5 cellular contexts compared by ENCODE assay signal in the genomic region with DNA sequence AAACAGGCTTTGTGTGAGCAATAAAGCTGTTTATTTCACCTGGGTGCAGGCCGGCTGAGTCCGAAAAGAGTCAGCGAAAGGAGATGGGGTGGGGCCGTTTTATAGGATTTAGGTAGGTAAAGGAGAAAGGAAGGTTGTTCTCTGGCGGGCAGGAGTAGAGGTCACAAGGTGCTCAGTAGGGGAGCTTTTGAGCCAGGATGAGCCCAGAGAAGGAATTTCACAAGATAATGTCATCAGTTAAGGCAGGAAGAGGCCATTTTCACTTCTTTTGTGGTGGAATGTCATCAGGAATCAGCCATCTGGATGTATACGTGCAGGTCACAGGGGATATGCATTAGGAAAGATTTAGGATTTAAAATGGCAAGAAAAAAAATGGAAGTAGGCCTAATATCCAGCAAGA.
DNase-seq lines count a peak whose midpoint lies in the region; TF ChIP-seq lines count a peak whose summit lies in the region.
"Not testable (repeated sequence)": the region's sequence is repeated elsewhere in the genome, so short reads cannot be mapped to it uniquely, and the experiment has no call there.

No MANE protein-coding gene starts in this region.

- H3K27me3 Mint-ChIP-seq in H9 (ENCODE audit: low read depth); endodermal cell (ENCODE audit: insufficient read depth): not testable (repeated sequence)

- not testable (repeated sequence) for H2BK120ac ChIP-seq in H9 (ENCODE audit: low read depth, low read length, poor library complexity, severe bottlenecking)

- not testable (repeated sequence) for H2AK5ac ChIP-seq in H9 (ENCODE audit: insufficient read length, low read length)

- H3K27ac Mint-ChIP-seq in H9, result peak overlapping the region; percentile 62 to 89 (median 64); a peak in 6 of 7 replicates
- peak overlapping the region; percentile 92 for H3K27ac Mint-ChIP-seq in endodermal cell

- H3K14ac ChIP-seq in H9 (ENCODE audit: insufficient read depth, low read length), result not testable (repeated sequence)

- H2BK12ac ChIP-seq in H9 (ENCODE audit: insufficient read length, low read depth, low read length), result not testable (repeated sequence)

- H3K23me2 ChIP-seq in H9 (ENCODE audit: insufficient read length, low read depth, low read length, poor library complexity, severe bottlenecking), result not testable (repeated sequence)

- not testable (repeated sequence) for TF ChIP-seq POLR2A in breast epithelium (IDR thresholded peaks at IDR 0.05)

- not testable (repeated sequence) for H2BK20ac ChIP-seq in H9 (ENCODE audit: low read depth, low read length, poor library complexity, severe bottlenecking)

- not testable (repeated sequence) for H3T11ph ChIP-seq in H9 (ENCODE audit: low read length)

- H3K27ac ChIP-seq in H9 (ENCODE audit: insufficient read length, low read depth, low read length) (peak overlapping the region; percentile 26), HUES64 (ENCODE audit: low read depth, low read length) (peak overlapping the region; percentile 69), breast epithelium (peak overlapping the region; percentile 78 to 84)
- H3K27ac ChIP-seq in endodermal cell (ENCODE audit: low read depth, low read length), result not testable (repeated sequence)

- no CpG with 5 or more reads among the region's 6 CpGs for WGBS in H9 (ENCODE audit: extremely low coverage, insufficient read length, low lambda C conversion rate)
- 28% methylated on average over 6 of the region's 6 CpGs for WGBS in HUES64
- WGBS in endodermal cell (ENCODE audit: insufficient coverage in 1 of 2, insufficient read length in 1 of 2), 2 experiments, result 28 to 30% methylated on average over 4 to 6 of the region's 6 CpGs

- not testable (repeated sequence) for H4K8ac ChIP-seq in H9 (replicated peaks; ENCODE audit: insufficient read length, low read depth, low read length)

- not testable (repeated sequence) for H3K4ac ChIP-seq in H9 (ENCODE audit: low read depth, low read length)

- H3K9ac ChIP-seq in H9 (ENCODE audit: extremely low read depth, insufficient read length, low read length); endodermal cell (ENCODE audit: extremely low read depth, low read length, poor library complexity, severe bottlenecking): not testable (repeated sequence)
- 0 out of 2 replicates have a peak overlapping the region, but pooled peaks have one; percentile 15 for H3K9ac ChIP-seq in HUES64 (ENCODE audit: low read depth, low read length)

- not testable (repeated sequence) for H3K79me2 ChIP-seq in H9 (ENCODE audit: insufficient read depth, low read length)

- not testable (repeated sequence) for H2AFZ ChIP-seq in H9 (ENCODE audit: low read length)

- H3K56ac ChIP-seq in H9 (ENCODE audit: insufficient read length, low read depth, low read length), result not testable (repeated sequence)

- not testable (repeated sequence) for H3K4me2 ChIP-seq in H9 (ENCODE audit: insufficient read depth, insufficient read length, low read length)

- not testable (repeated sequence) for H3K36me3 ChIP-seq in HUES64 (ENCODE audit: insufficient read depth, low read length); breast epithelium; endodermal cell (ENCODE audit: control insufficient read depth, insufficient read depth, low read length)

- not testable (repeated sequence) for H3K9me3 ChIP-seq in H9 (ENCODE audit: control insufficient read depth, low read depth, low read length); HUES64 (ENCODE audit: insufficient read depth, low read depth, low read length); breast epithelium; endodermal cell (ENCODE audit: control insufficient read depth, low read length)

- H4K91ac ChIP-seq in H9 (ENCODE audit: insufficient read length, low read depth, low read length), result not testable (repeated sequence)

- TF ChIP-seq CTCF in H9 (conservative IDR thresholded peaks at IDR 0.05); breast epithelium (IDR thresholded peaks at IDR 0.05); endodermal cell (conservative IDR thresholded peaks at IDR 0.05): not testable (repeated sequence)

- H3K4me3 ChIP-seq in HUES64 (ENCODE audit: low read length); endodermal cell (ENCODE audit: low read length): not testable (repeated sequence)
- peak overlapping the region in 2 of 3 donors; percentile 51 to 55 for H3K4me3 ChIP-seq in breast epithelium

- H3K4me1 Mint-ChIP-seq in H9, result peaks cover 26 to 29% of the 10 kb centered on the region in 2 experiments
- H3K4me1 Mint-ChIP-seq in endodermal cell, result peaks cover 24% of the 10 kb centered on the region

- H3K79me1 ChIP-seq in H9 (ENCODE audit: insufficient read depth, low read depth, low read length, poor library complexity, severe bottlenecking), result not testable (repeated sequence)

- H2BK5ac ChIP-seq in H9 (ENCODE audit: insufficient read length, low read length), result not testable (repeated sequence)

- not testable (repeated sequence) for H3K18ac ChIP-seq in H9 (ENCODE audit: insufficient read length, low read depth, low read length)

- not testable (repeated sequence) for H4K20me1 ChIP-seq in H9 (ENCODE audit: control insufficient read depth, insufficient read depth, insufficient read length)

- not testable (repeated sequence) for H3K9me3 Mint-ChIP-seq in H9
- peaks cover 17% of the 10 kb centered on the region for H3K9me3 Mint-ChIP-seq in endodermal cell

- peak; percentile 70 for DNase-seq in H9
- DNase-seq in breast epithelium (ENCODE audit: low spot score in 2 of 2), result not testable (repeated sequence)
- peak; percentile 83 for DNase-seq in endodermal cell
- DNase-seq in iPS DF 19.7 (ENCODE audit: low read depth, low spot score), result peak; percentile 59

- H3K4me3 Mint-ChIP-seq in H9, result not testable (repeated sequence)
- H3K4me3 Mint-ChIP-seq in endodermal cell, result peak overlapping the region; percentile 13

- H3K4me1 ChIP-seq in H9 (ENCODE audit: insufficient read depth, low read length); breast epithelium; endodermal cell (ENCODE audit: control insufficient read depth, insufficient read depth, low read length): not testable (repeated sequence)
- H3K4me1 ChIP-seq in HUES64 (ENCODE audit: insufficient read depth, low read length), result peaks cover 11% of the 10 kb centered on the region; the same call in 1 of the 2 replicates

- not testable (repeated sequence) for H2BK15ac ChIP-seq in H9 (ENCODE audit: low read depth, low read length)

- not testable (repeated sequence) for H3K27me3 ChIP-seq in H9 (ENCODE audit: insufficient read depth, low read length); HUES64 (ENCODE audit: insufficient read depth, low read length); breast epithelium; endodermal cell (ENCODE audit: control insufficient read depth, insufficient read depth, low read length, poor library complexity, severe bottlenecking)

- H3K23ac ChIP-seq in H9 (ENCODE audit: insufficient read length, low read depth, low read length), result not testable (repeated sequence)

- intact Hi-C loops in breast epithelium (cut with DNase I; ENCODE audit: low total_unique reads), result not testable (repeated sequence)

- not testable (repeated sequence) for H3K36me3 Mint-ChIP-seq in H9 (ENCODE audit: insufficient read depth in 1 of 3, low read depth in 3 of 3); endodermal cell (ENCODE audit: low read depth)

- H4K5ac ChIP-seq in H9 (ENCODE audit: insufficient read length, low read depth, low read length), result not testable (repeated sequence)
